17 cellular contexts compared by ENCODE assay signal in the genomic region with DNA sequence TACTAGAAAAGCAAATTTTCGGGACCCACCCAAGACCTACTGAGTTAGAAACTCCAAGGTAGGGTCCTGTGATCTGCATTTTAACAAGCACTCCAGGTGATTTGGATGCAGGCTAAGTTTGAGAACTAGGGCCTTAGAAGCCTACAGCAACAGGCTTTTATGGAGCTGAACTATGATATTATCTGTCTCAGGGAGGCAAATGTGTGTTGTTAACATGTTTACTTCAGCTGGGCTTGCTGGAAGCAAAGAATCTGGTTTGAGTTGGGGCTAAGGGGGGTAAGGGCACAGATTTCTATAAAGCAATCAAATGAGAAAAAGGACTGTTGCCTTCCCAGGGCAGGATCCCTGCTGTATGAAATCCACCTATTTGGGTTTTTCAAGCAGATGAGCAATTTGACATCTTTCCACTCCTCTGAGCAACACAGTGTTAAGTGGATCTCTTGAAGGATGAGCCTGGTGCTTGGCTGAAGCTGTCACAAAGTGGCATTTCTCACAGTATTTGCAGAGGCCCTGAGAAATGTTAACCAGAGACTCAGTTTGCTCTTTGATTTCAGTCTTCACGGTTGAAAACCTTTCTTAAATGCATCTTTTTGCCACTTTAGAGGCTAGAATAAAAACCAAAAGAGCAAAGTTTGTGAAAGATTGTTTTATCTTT. TPM values are rescaled to one million over a fixed set of nuclear protein-coding genes. Genes with fewer than 3 reads are reported as not detected.
DNase-seq lines count a peak whose midpoint lies in the region; ATAC-seq and TF ChIP-seq lines count a peak whose summit lies in the region.
"Had no signal": no experiment of that assay in that cellular context is flagged by ENCODE, and none has a peak within 500 bp of the region (broad histone marks: within the 10 kb centered on the region; RNA-seq: fewer than 3 reads in every experiment).

No MANE protein-coding gene starts in this region.

- TF ChIP-seq POLR2A in heart left ventricle (IDR thresholded peaks at IDR 0.05) = no peak

- H3K9me3 Mint-ChIP-seq in stimulated activated naive B cell treated with anti-CD40 and anti-IgM and Interleukin-4, amounts not matched to agents 10 μg/mL and 1 μg/mL and 100 μg/mL, for 72 hours = peaks cover 5 to 11% of the 10 kb centered on the region in 2 donors
- H3K9me3 Mint-ChIP-seq: activated T-cell treated with anti-CD3 and anti-CD28 coated beads, Interleukin-2, amount 50 U/mL, for 24 hours; WTC11 had no signal

- peaks cover 19 to 27% of the 10 kb centered on the region in 2 donors for H3K4me1 Mint-ChIP-seq in stimulated activated naive B cell treated with anti-CD40 and anti-IgM and Interleukin-4, amounts not matched to agents 10 μg/mL and 1 μg/mL and 100 μg/mL, for 72 hours

- H3K27ac ChIP-seq in heart left ventricle (peak overlapping the region in 10 of 12 donors; percentile 2 to 83 (median 56)), SK-N-MC (peak overlapping the region; percentile 36; the same call in 1 of the 2 replicates)
- H3K27ac ChIP-seq: ascending aorta, gastroesophageal sphincter, vagina had no signal

- H3K4me1 ChIP-seq in heart left ventricle = peaks cover 0 to 27% (median 10%) of the 10 kb centered on the region in 12 donors
- H3K4me1 ChIP-seq: gastroesophageal sphincter, HAP-1 had no signal

- H3K9me3 ChIP-seq in heart left ventricle (no peaks in the 10 kb centered on the region), SK-N-MC (ENCODE audit: low read depth, low read length) (no peaks in the 10 kb centered on the region)
- H3K9me3 ChIP-seq: ascending aorta, gastroesophageal sphincter, HAP-1, vagina had no signal

- TF ChIP-seq CTCF in heart left ventricle (IDR thresholded peaks at IDR 0.05) = no peak

- whole genome bisulfite sequencing in heart left ventricle, 4 donors = 58 to 79% (median 67%) methylated on average over 2 of the region's 2 CpGs

- H3K36me3 Mint-ChIP-seq in stimulated activated naive B cell treated with anti-CD40 and anti-IgM and Interleukin-4, amounts not matched to agents 10 μg/mL and 1 μg/mL and 100 μg/mL, for 72 hours = peaks cover 2 to 6% of the 10 kb centered on the region in 2 donors
- H3K36me3 Mint-ChIP-seq: WTC11 had no signal

- ATAC-seq in heart left ventricle (no peak), Right ventricle myocardium inferior (no peak), HG02642 (IDR thresholded peaks at IDR 0.05; ENCODE audit: poor library complexity, unreplicated experiment) (peak; percentile 34), left lobe of liver (no peak)
- ATAC-seq in stimulated activated naive B cell treated with anti-CD40 and anti-IgM and Interleukin-4, amounts not matched to agents 10 μg/mL and 1 μg/mL and 100 μg/mL, for 72 hours (replicated peaks) = peak; percentile 26 to 34
- ATAC-seq: gastroesophageal sphincter, left colon, WTC11 had no signal

- H3K27me3 Mint-ChIP-seq in stimulated activated naive B cell treated with anti-CD40 and anti-IgM and Interleukin-4, amounts not matched to agents 10 μg/mL and 1 μg/mL and 100 μg/mL, for 72 hours = no peaks in the 10 kb centered on the region
- H3K27me3 Mint-ChIP-seq: activated T-cell treated with anti-CD3 and anti-CD28 coated beads, Interleukin-2, amount 50 U/mL, for 24 hours had no signal

- DNase-seq in heart left ventricle = no peak
- DNase-seq in Right ventricle myocardium inferior (ENCODE audit: missing footprints) = no peak
- DNase-seq in SK-N-MC (ENCODE audit: low read depth, low spot score) = no peak
- DNase-seq in stimulated activated naive B cell treated with anti-CD40 and anti-IgM and Interleukin-4, amounts not matched to agents 10 μg/mL and 1 μg/mL and 100 μg/mL, for 72 hours = no peak
- DNase-seq in left lobe of liver (ENCODE audit: low spot score) = no peak
- DNase-seq in NCI-H1694 treated with DMSO at 0.1 percent for 48 hours (lab: John Stamatoyannopoulos, UW) = no peak
- no peak for DNase-seq in GM19238 (ENCODE audit: insufficient read length, low spot score)
- DNase-seq: activated T-cell treated with anti-CD3 and anti-CD28 coated beads, Interleukin-2, amount 50 U/mL, for 24 hours; effector memory CD4-positive, alpha-beta T cell; left colon; SHP77 treated with DMSO at 0.1 percent for 48 hours had no signal

- no peaks in the 10 kb centered on the region for H3K27me3 ChIP-seq in heart left ventricle
- H3K27me3 ChIP-seq: ascending aorta, gastroesophageal sphincter, vagina had no signal

- H3K36me3 ChIP-seq in heart left ventricle (no peaks in the 10 kb centered on the region), SK-N-MC (ENCODE audit: insufficient read depth, low read length) (no peaks in the 10 kb centered on the region)
- H3K36me3 ChIP-seq: ascending aorta, gastroesophageal sphincter, HAP-1, vagina had no signal

- intact Hi-C loops in heart left ventricle (cut with DNase I) = no loop called here
- intact Hi-C loops in Right ventricle myocardium inferior (cut with DNase I) = no loop called here

- no peak overlapping the region for H3K27ac Mint-ChIP-seq in stimulated activated naive B cell treated with anti-CD40 and anti-IgM and Interleukin-4, amounts not matched to agents 10 μg/mL and 1 μg/mL and 100 μg/mL, for 72 hours
- H3K27ac Mint-ChIP-seq: activated T-cell treated with anti-CD3 and anti-CD28 coated beads, Interleukin-2, amount 50 U/mL, for 24 hours; WTC11 had no signal

- H3K4me3 Mint-ChIP-seq in stimulated activated naive B cell treated with anti-CD40 and anti-IgM and Interleukin-4, amounts not matched to agents 10 μg/mL and 1 μg/mL and 100 μg/mL, for 72 hours = no peak overlapping the region
- H3K4me3 Mint-ChIP-seq: activated T-cell treated with anti-CD3 and anti-CD28 coated beads, Interleukin-2, amount 50 U/mL, for 24 hours; WTC11 had no signal

- H3K4me3 ChIP-seq in heart left ventricle (no peak overlapping the region), SK-N-MC (no peak overlapping the region)
- H3K4me3 ChIP-seq: ascending aorta, gastroesophageal sphincter, HAP-1, vagina had no signal

- no peak overlapping the region for H3K9ac ChIP-seq in SK-N-MC (ENCODE audit: insufficient read length)

RNA-seq across cellular contexts. Expression of gene SOCS2, which starts 36.2 kb away (rescaled TPM):
- total RNA-seq in heart left ventricle (10 to 100 TPM in 8 of 9 donors, 1 to 10 TPM in 1; 9.2 to 46.5 (median 19.2) TPM), Right ventricle myocardium inferior (7.2 TPM), left lobe of liver (3.1 TPM)
- polyA plus RNA-seq in heart left ventricle = 10 to 100 TPM; 11.2 to 14.0 TPM

Comparison
In these comparisons a context has a peak if more than half of its experiments do, and no peak if none do; other contexts are left out.
1. ATAC-seq: peak in HG02642 (single experiment) and stimulated activated naive B cell treated with anti-CD40 and anti-IgM and Interleukin-4, amounts not matched to agents 10 μg/mL and 1 μg/mL and 100 μg/mL, for 72 hours (2 of 2); none in heart left ventricle (0 of 4), Right ventricle myocardium inferior (single experiment) and left lobe of liver (single experiment).